ENCODE assay signal across 24 cellular contexts in genomic region chr2:213221962-213222361, GRCh38.
"Had no signal": no experiment of that assay in that cellular context is flagged by ENCODE, and none has a peak within 500 bp of the region (broad histone marks: within the 10 kb centered on the region; RNA-seq: fewer than 3 reads in every experiment).

No MANE protein-coding gene starts in this region.

- H3K4me3 Mint-ChIP-seq: activated CD4-positive, alpha-beta memory T cell treated with anti-CD3 and anti-CD28 coated beads, Interleukin-2, amount 10 ng/mL, durations not matched to agents 7 days and 5 days; activated naive CD4-positive, alpha-beta T cell treated with anti-CD3 and anti-CD28 coated beads, Interleukin-2, amount 10 ng/mL, durations not matched to agents 7 days and 5 days; activated naive CD8-positive, alpha-beta T cell treated with anti-CD3 and anti-CD28 coated beads, Interleukin-2, amount 50 U/mL, for 24 hours; activated T-cell treated with anti-CD3 and anti-CD28 coated beads, Interleukin-2, amount 50 U/mL, for 24 hours; effector memory CD8-positive, alpha-beta T cell; natural killer cell treated with Interleukin-12 subunit alpha and Interleukin-12 subunit beta and Interleukin-15 and Interleukin-18, amount 100 ng/mL, for 72 hours; T-cell had no signal

- H3K4me3 ChIP-seq: ascending aorta, cardiac muscle cell, esophagus squamous epithelium, lower lobe of right lung, thyroid gland had no signal

- ATAC-seq: activated naive CD8-positive, alpha-beta T cell treated with anti-CD3 and anti-CD28 coated beads, Interleukin-2, amount 50 U/mL, for 24 hours; effector memory CD8-positive, alpha-beta T cell; lower lobe of right lung; natural killer cell treated with Interleukin-12 subunit alpha and Interleukin-12 subunit beta and Interleukin-15 and Interleukin-18, amount 100 ng/mL, for 72 hours; T-cell had no signal

- H3K4me1 ChIP-seq: lower lobe of right lung had no signal

- H3K27me3 Mint-ChIP-seq: activated CD4-positive, alpha-beta memory T cell treated with anti-CD3 and anti-CD28 coated beads, Interleukin-2, amount 10 ng/mL, durations not matched to agents 7 days and 5 days; activated naive CD4-positive, alpha-beta T cell treated with anti-CD3 and anti-CD28 coated beads, Interleukin-2, amount 10 ng/mL, durations not matched to agents 7 days and 5 days; activated naive CD8-positive, alpha-beta T cell treated with anti-CD3 and anti-CD28 coated beads, Interleukin-2, amount 50 U/mL, for 24 hours; activated T-cell treated with anti-CD3 and anti-CD28 coated beads, Interleukin-2, amount 50 U/mL, for 24 hours; effector memory CD8-positive, alpha-beta T cell; natural killer cell treated with Interleukin-12 subunit alpha and Interleukin-12 subunit beta and Interleukin-15 and Interleukin-18, amount 100 ng/mL, for 72 hours had no signal

- H3K36me3 Mint-ChIP-seq: activated naive CD4-positive, alpha-beta T cell treated with anti-CD3 and anti-CD28 coated beads, Interleukin-2, amount 10 ng/mL, durations not matched to agents 7 days and 5 days; natural killer cell treated with Interleukin-12 subunit alpha and Interleukin-12 subunit beta and Interleukin-15 and Interleukin-18, amount 100 ng/mL, for 72 hours; T-cell had no signal

- H3K27ac ChIP-seq: ascending aorta, cardiac muscle cell, esophagus squamous epithelium, lower lobe of right lung, thyroid gland had no signal

- H3K27me3 ChIP-seq: ascending aorta, cardiac muscle cell, esophagus squamous epithelium, thyroid gland had no signal

- H3K9me3 ChIP-seq: ascending aorta, esophagus squamous epithelium, lower lobe of right lung, thyroid gland had no signal

- H3K27ac Mint-ChIP-seq: activated CD4-positive, alpha-beta memory T cell treated with anti-CD3 and anti-CD28 coated beads, Interleukin-2, amount 10 ng/mL, durations not matched to agents 7 days and 5 days; activated naive CD4-positive, alpha-beta T cell treated with anti-CD3 and anti-CD28 coated beads, Interleukin-2, amount 10 ng/mL, durations not matched to agents 7 days and 5 days; activated naive CD8-positive, alpha-beta T cell treated with anti-CD3 and anti-CD28 coated beads, Interleukin-2, amount 50 U/mL, for 24 hours; activated T-cell treated with anti-CD3 and anti-CD28 coated beads, Interleukin-2, amount 50 U/mL, for 24 hours; effector memory CD8-positive, alpha-beta T cell; natural killer cell treated with Interleukin-12 subunit alpha and Interleukin-12 subunit beta and Interleukin-15 and Interleukin-18, amount 100 ng/mL, for 72 hours; T-cell had no signal

- H3K9me3 Mint-ChIP-seq: activated CD4-positive, alpha-beta memory T cell treated with anti-CD3 and anti-CD28 coated beads, Interleukin-2, amount 10 ng/mL, durations not matched to agents 7 days and 5 days; activated naive CD4-positive, alpha-beta T cell treated with anti-CD3 and anti-CD28 coated beads, Interleukin-2, amount 10 ng/mL, durations not matched to agents 7 days and 5 days; activated naive CD8-positive, alpha-beta T cell treated with anti-CD3 and anti-CD28 coated beads, Interleukin-2, amount 50 U/mL, for 24 hours; activated T-cell treated with anti-CD3 and anti-CD28 coated beads, Interleukin-2, amount 50 U/mL, for 24 hours; effector memory CD8-positive, alpha-beta T cell; natural killer cell treated with Interleukin-12 subunit alpha and Interleukin-12 subunit beta and Interleukin-15 and Interleukin-18, amount 100 ng/mL, for 72 hours; T-cell had no signal

- DNase-seq: activated CD4-positive, alpha-beta memory T cell treated with anti-CD3 and anti-CD28 coated beads, Interleukin-2, amount 10 ng/mL, durations not matched to agents 7 days and 5 days; activated CD4-positive, alpha-beta T cell treated with anti-CD3 and anti-CD28 coated beads for 48 hours; activated CD4-positive, CD25-positive, alpha-beta regulatory T cell; activated effector memory CD4-positive, alpha-beta T cell treated with Interleukin-2 at 50 U/mL for 16 hours; activated naive CD4-positive, alpha-beta T cell treated with anti-CD3 and anti-CD28 coated beads, Interleukin-2, amount 10 ng/mL, durations not matched to agents 7 days and 5 days; activated naive CD8-positive, alpha-beta T cell treated with anti-CD3 and anti-CD28 coated beads, Interleukin-2, amount 50 U/mL, for 24 hours; activated T-cell treated with anti-CD3 and anti-CD28 coated beads, Interleukin-2, amount 50 U/mL, for 24 hours; effector memory CD8-positive, alpha-beta T cell; esophagus squamous epithelium; foreskin melanocyte; glutamatergic neuron; hypothalamus; lower lobe of right lung; posterior cingulate gyrus; stimulated activated CD4-positive, alpha-beta T cell treated with anti-CD3 and anti-CD28 coated beads, Interleukin-12 subunit alpha, Interleukin-12 subunit beta, amount 100 ng/mL, for 4 hours; stimulated activated CD4-positive, alpha-beta T cell treated with anti-CD3 and anti-CD28 coated beads, Interleukin-1b, Interleukin-23, amount 100 ng/mL, for 48 hours; stimulated activated CD8-positive, alpha-beta memory T cell treated with anti-CD3 and anti-CD28 coated beads, Interleukin-4, amount 100 ng/mL, for 48 hours; stimulated activated naive CD4-positive, alpha-beta T cell; T-cell; T-helper 9 cell; thyroid gland had no signal

- H3K4me1 Mint-ChIP-seq: activated naive CD4-positive, alpha-beta T cell treated with anti-CD3 and anti-CD28 coated beads, Interleukin-2, amount 10 ng/mL, durations not matched to agents 7 days and 5 days had no signal

- H3K36me3 ChIP-seq: ascending aorta, cardiac muscle cell, esophagus squamous epithelium, lower lobe of right lung, thyroid gland had no signal
